1 cellular context compared by ENCODE assay signal in genomic region chr7:84102213-84102612, GRCh38.
TF ChIP-seq lines count a peak whose summit lies in the region.

No MANE protein-coding gene starts in this region.

TF ChIP-seq in IMR-90, 13 proteins besides CTCF, POLR2A, EP300 and RAD21 (continued from another document):
- TF ChIP-seq MXI1 (IDR thresholded peaks at IDR 0.05; ENCODE audit: borderline replicate concordance, low read depth, low read length) = no peak
